Comparison of ENCODE assay signal across 14 cellular contexts in the genomic region with DNA sequence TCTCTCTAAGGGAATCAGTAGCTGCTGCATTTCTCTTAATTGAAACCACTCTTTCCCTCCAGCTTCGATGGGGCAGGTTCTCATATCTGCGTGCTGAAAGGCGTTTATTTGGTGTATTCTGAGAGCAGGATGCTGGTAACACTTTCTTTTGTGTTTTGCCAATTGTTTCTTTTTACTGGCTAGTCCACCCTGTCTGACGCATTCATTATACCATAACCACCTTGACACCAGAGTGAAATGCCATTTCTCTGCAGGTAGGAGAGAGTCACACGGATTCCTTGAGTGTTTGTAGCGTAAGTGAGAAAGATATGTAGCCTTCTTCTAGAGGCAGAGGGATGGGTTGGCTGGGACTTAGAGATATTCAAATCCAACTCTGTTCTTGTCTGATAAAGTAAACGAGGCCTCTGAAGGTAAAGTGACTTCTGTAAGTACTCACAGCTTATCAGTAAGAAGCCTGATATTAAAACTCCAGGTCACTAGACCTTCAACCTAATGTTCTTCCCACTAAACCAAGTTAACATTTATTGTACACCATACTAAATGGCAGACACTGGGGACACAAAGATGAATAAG. TPM values are rescaled to one million over a fixed set of nuclear protein-coding genes. Genes with fewer than 3 reads are reported as not detected.
DNase-seq lines count a peak whose midpoint lies in the region; ATAC-seq and TF ChIP-seq lines count a peak whose summit lies in the region.
"Had no signal": no experiment of that assay in that cellular context is flagged by ENCODE, and none has a peak within 500 bp of the region (broad histone marks: within the 10 kb centered on the region; RNA-seq: fewer than 3 reads in every experiment).

No MANE protein-coding gene starts in this region.

- peaks cover 94% of the 10 kb centered on the region for H3K4me1 Mint-ChIP-seq in activated CD8-positive, alpha-beta memory T cell treated with anti-CD3 and anti-CD28 coated beads, Interleukin-2, amount 10 ng/mL, durations not matched to agents 7 days and 5 days
- H3K4me1 Mint-ChIP-seq in activated B cell treated with CpG ODN at 0.5 μM for 24 hours: peaks cover 99% of the 10 kb centered on the region

- H3K27ac ChIP-seq in gastroesophageal sphincter (peak overlapping the region in 3 of 4 donors; percentile 0 to 68 (median 12)), suprapubic skin (peak overlapping the region; percentile 87)
- H3K27ac ChIP-seq: HL-60 had no signal

- H3K27me3 ChIP-seq in gastroesophageal sphincter: no peaks in the 10 kb centered on the region
- H3K27me3 ChIP-seq in suprapubic skin: no peaks in the 10 kb centered on the region
- H3K27me3 ChIP-seq: heart right ventricle had no signal

- no peaks in the 10 kb centered on the region for H3K9me3 Mint-ChIP-seq in activated CD8-positive, alpha-beta memory T cell treated with anti-CD3 and anti-CD28 coated beads, Interleukin-2, amount 10 ng/mL, durations not matched to agents 7 days and 5 days (ENCODE audit: low read depth)
- H3K9me3 Mint-ChIP-seq in activated B cell treated with CpG ODN at 0.5 μM for 24 hours: no peaks in the 10 kb centered on the region
- H3K9me3 Mint-ChIP-seq: type B pancreatic cell had no signal

- ATAC-seq in activated CD8-positive, alpha-beta memory T cell treated with anti-CD3 and anti-CD28 coated beads, Interleukin-2, amount 10 ng/mL, durations not matched to agents 7 days and 5 days: peak; percentile 20
- ATAC-seq in activated B cell treated with CpG ODN at 0.5 μM for 24 hours (ENCODE audit: low read depth) (no peak), gastroesophageal sphincter (no peak), GM21825 (IDR thresholded peaks at IDR 0.05; ENCODE audit: unreplicated experiment) (no peak)
- ATAC-seq: heart right ventricle had no signal

- no peaks in the 10 kb centered on the region for H3K36me3 ChIP-seq in gastroesophageal sphincter
- H3K36me3 ChIP-seq in suprapubic skin: no peaks in the 10 kb centered on the region

- no peaks in the 10 kb centered on the region for H3K27me3 Mint-ChIP-seq in activated CD8-positive, alpha-beta memory T cell treated with anti-CD3 and anti-CD28 coated beads, Interleukin-2, amount 10 ng/mL, durations not matched to agents 7 days and 5 days
- H3K27me3 Mint-ChIP-seq in activated B cell treated with CpG ODN at 0.5 μM for 24 hours: no peaks in the 10 kb centered on the region

- H3K9me3 ChIP-seq in gastroesophageal sphincter (no peaks in the 10 kb centered on the region), suprapubic skin (no peaks in the 10 kb centered on the region)
- H3K9me3 ChIP-seq: heart right ventricle had no signal

- intact Hi-C loops in activated B cell treated with CpG ODN at 0.5 μM for 24 hours (cut with micrococcal nuclease): loop anchor here (10.0 kb wide), 1 partner anchor 576 kb away; no protein-coding TSS in a partner anchor

- H3K4me3 ChIP-seq in gastroesophageal sphincter: no peak overlapping the region
- H3K4me3 ChIP-seq in suprapubic skin: no peak overlapping the region
- H3K4me3 ChIP-seq: heart right ventricle had no signal

- no peak overlapping the region for H3K4me3 Mint-ChIP-seq in activated CD8-positive, alpha-beta memory T cell treated with anti-CD3 and anti-CD28 coated beads, Interleukin-2, amount 10 ng/mL, durations not matched to agents 7 days and 5 days
- H3K4me3 Mint-ChIP-seq in activated B cell treated with CpG ODN at 0.5 μM for 24 hours: no peak overlapping the region
- H3K4me3 Mint-ChIP-seq: type B pancreatic cell had no signal

- CTCF ChIA-PET in activated CD8-positive, alpha-beta memory T cell treated with anti-CD3 and anti-CD28 coated beads, Interleukin-2, amount 10 ng/mL, durations not matched to agents 7 days and 5 days (lab: Charles Lee): interaction anchor here (1.0 to 1.7 kb wide), 2 partner anchors 10 to 12 kb away, joined by 3 to 5 read pairs; no protein-coding TSS in a partner anchor
- CTCF ChIA-PET in activated B cell treated with CpG ODN at 0.5 μM for 24 hours (lab: Charles Lee): interaction anchor here (1.4 kb wide), 1 partner anchor 161 kb away, joined by 3 read pairs; no protein-coding TSS in a partner anchor

- TF ChIP-seq CTCF in activated B cell treated with CpG ODN at 0.5 μM for 24 hours (IDR thresholded peaks at IDR 0.05): no peak
- no peak for TF ChIP-seq CTCF in gastroesophageal sphincter (IDR thresholded peaks at IDR 0.05)
- TF ChIP-seq CTCF in suprapubic skin (IDR thresholded peaks at IDR 0.05): no peak

- no peak for DNase-seq in activated CD8-positive, alpha-beta memory T cell treated with anti-CD3 and anti-CD28 coated beads, Interleukin-2, amount 10 ng/mL, durations not matched to agents 7 days and 5 days
- no peak for DNase-seq in activated CD8-positive, alpha-beta memory T cell treated with anti-CD3 and anti-CD28 coated beads, Interleukin-2, amount 50 U/mL, for 48 hours
- DNase-seq in activated B cell treated with CpG ODN at 0.5 μM for 24 hours (no peak), suprapubic skin (ENCODE audit: low spot score in 2 of 2) (no peak), NCI-H2171 (lab: John Stamatoyannopoulos, UW) (no peak), HuH-7.5 (ENCODE audit: low spot score) (no peak)
- DNase-seq: amniotic stem cell; effector CD4-positive, alpha-beta T cell; heart right ventricle; retina had no signal

- H3K27ac Mint-ChIP-seq in activated CD8-positive, alpha-beta memory T cell treated with anti-CD3 and anti-CD28 coated beads, Interleukin-2, amount 10 ng/mL, durations not matched to agents 7 days and 5 days: peak overlapping the region; percentile 11
- peak overlapping the region; percentile 91 for H3K27ac Mint-ChIP-seq in activated B cell treated with CpG ODN at 0.5 μM for 24 hours
- H3K27ac Mint-ChIP-seq: type B pancreatic cell had no signal

- 74 to 87% methylated on average over 5 to 7 of the region's 7 CpGs for WGBS in gastroesophageal sphincter (ENCODE audit: low coverage in 1 of 2), 2 donors
- 58% methylated on average over 7 of the region's 7 CpGs for WGBS in suprapubic skin

- TF ChIP-seq EP300 in gastroesophageal sphincter (IDR thresholded peaks at IDR 0.05): no peak
- TF ChIP-seq EP300 in suprapubic skin (IDR thresholded peaks at IDR 0.05): no peak

- TF ChIP-seq POLR2A in gastroesophageal sphincter (IDR thresholded peaks at IDR 0.05) (no peak), suprapubic skin (IDR thresholded peaks at IDR 0.05) (no peak)

- H3K36me3 Mint-ChIP-seq in activated CD8-positive, alpha-beta memory T cell treated with anti-CD3 and anti-CD28 coated beads, Interleukin-2, amount 10 ng/mL, durations not matched to agents 7 days and 5 days: peaks cover 42% of the 10 kb centered on the region
- peaks cover 88% of the 10 kb centered on the region for H3K36me3 Mint-ChIP-seq in activated B cell treated with CpG ODN at 0.5 μM for 24 hours (ENCODE audit: low read depth)
- H3K36me3 Mint-ChIP-seq: type B pancreatic cell had no signal

- POLR2A ChIA-PET in activated B cell treated with CpG ODN at 0.5 μM for 24 hours (lab: Charles Lee): interaction anchor here (1.2 to 2.0 kb wide), 3 partner anchors 10 to 113 kb away, joined by 3 to 6 read pairs (median 3); no protein-coding TSS in a partner anchor

- peaks cover 19 to 98% (median 43%) of the 10 kb centered on the region in 3 donors for H3K4me1 ChIP-seq in gastroesophageal sphincter
- peaks cover 100% of the 10 kb centered on the region for H3K4me1 ChIP-seq in suprapubic skin

RNA-seq across cellular contexts. Expression of a gene that starts 21.4 kb away (rescaled TPM):
- 100 to 1,000 TPM; 212 to 294 TPM for total RNA-seq in activated CD8-positive, alpha-beta memory T cell treated with anti-CD3 and anti-CD28 coated beads, Interleukin-2, amount 10 ng/mL, durations not matched to agents 7 days and 5 days
- 1,441 and 1,546 TPM in 2 replicates for total RNA-seq in activated B cell treated with CpG ODN at 0.5 μM for 24 hours
- total RNA-seq in gastroesophageal sphincter: 100 to 1,000 TPM; 211 to 319 (median 266) TPM
- total RNA-seq in suprapubic skin: 1,000 to 10,000 TPM; 1,361 to 2,207 (median 1,502) TPM
